Comparison of ENCODE assay signal across 2 cellular contexts in genomic region chr2:27356056-27356381, GRCh38.
TF ChIP-seq lines count a peak whose summit lies in the region.

No MANE protein-coding gene starts in this region.

TF ChIP-seq in SK-N-SH treated with all-trans-retinoic acid at 6 μM for 48 hours, 23 proteins besides CTCF, POLR2A, EP300 and RAD21:
- TF ChIP-seq TCF4 (CRISPR knock-in tag; IDR thresholded peaks at IDR 0.05; ENCODE audit: borderline replicate concordance) (no peak), ZFP30 (CRISPR knock-in tag; IDR thresholded peaks at IDR 0.05) (no peak), BACH2 (CRISPR knock-in tag; IDR thresholded peaks at IDR 0.05; ENCODE audit: borderline replicate concordance) (no peak), POU6F1 (CRISPR knock-in tag; IDR thresholded peaks at IDR 0.05; ENCODE audit: borderline replicate concordance, low read depth) (no peak), TOX (CRISPR knock-in tag; IDR thresholded peaks at IDR 0.05; ENCODE audit: borderline replicate concordance) (no peak), TSHZ2 (CRISPR knock-in tag; IDR thresholded peaks at IDR 0.05) (no peak), OSR1 (CRISPR knock-in tag; IDR thresholded peaks at IDR 0.05) (no peak), PATZ1 (CRISPR knock-in tag; IDR thresholded peaks at IDR 0.05; ENCODE audit: borderline replicate concordance) (no peak), PPARA (CRISPR knock-in tag; IDR thresholded peaks at IDR 0.05; ENCODE audit: borderline replicate concordance) (no peak), SNAI2 (CRISPR knock-in tag; IDR thresholded peaks at IDR 0.05) (no peak), RARB (CRISPR knock-in tag; IDR thresholded peaks at IDR 0.05) (no peak), CREB5 (CRISPR knock-in tag; IDR thresholded peaks at IDR 0.05; ENCODE audit: low read depth) (no peak), GLIS3 (CRISPR knock-in tag; IDR thresholded peaks at IDR 0.05) (no peak), ZC3H10 (CRISPR knock-in tag; IDR thresholded peaks at IDR 0.05) (no peak), ZNF8 (CRISPR knock-in tag; IDR thresholded peaks at IDR 0.05) (no peak), ZNF565 (CRISPR knock-in tag; conservative IDR thresholded peaks at IDR 0.05; ENCODE audit: low read depth) (no peak), ESRRG (CRISPR knock-in tag; IDR thresholded peaks at IDR 0.05) (no peak)

TF ChIP-seq in H1, 55 proteins besides CTCF, POLR2A, EP300 and RAD21:
- no peak for TF ChIP-seq MAFK (IDR thresholded peaks at IDR 0.05; ENCODE audit: low read depth, low read length)
- no peak for TF ChIP-seq YY1 (IDR thresholded peaks at IDR 0.05; ENCODE audit: low read depth, low read length)
- no peak for TF ChIP-seq HDAC6 (IDR thresholded peaks at IDR 0.05; ENCODE audit: low read depth, low read length)
- TF ChIP-seq SIRT6 (IDR thresholded peaks at IDR 0.05; ENCODE audit: low read length), result no peak
- no peak for TF ChIP-seq NRF1 (IDR thresholded peaks at IDR 0.05; ENCODE audit: low read depth, low read length)
- no peak for TF ChIP-seq JUN (IDR thresholded peaks at IDR 0.05; ENCODE audit: low read depth, low read length)
- TF ChIP-seq CHD7 (IDR thresholded peaks at IDR 0.05; ENCODE audit: insufficient replicate concordance, low read length), result no peak
- TF ChIP-seq ASH2L (IDR thresholded peaks at IDR 0.05; ENCODE audit: low read length), result no peak
